Comparison of ENCODE assay signal across 9 cellular contexts in genomic region chr20:38260378-38261053, GRCh38. TPM values are rescaled to one million over a fixed set of nuclear protein-coding genes. Genes with fewer than 3 reads are reported as not detected.
DNase-seq lines count a peak whose midpoint lies in the region; ATAC-seq and TF ChIP-seq lines count a peak whose summit lies in the region.
"Had no signal": no experiment of that assay in that cellular context is flagged by ENCODE, and none has a peak within 500 bp of the region (broad histone marks: within the 10 kb centered on the region; RNA-seq: fewer than 3 reads in every experiment).

TSS of gene KIAA1755 (minus strand) at chr20:38260735. CDS start at chr20:38260500, 235 bp downstream.

- H3K27me3 ChIP-seq in HUES48 (ENCODE audit: control insufficient read depth, insufficient read depth, low read length) (peaks cover 18% of the 10 kb centered on the region), colonic mucosa (peaks cover 12% of the 10 kb centered on the region), smooth muscle cell (ENCODE audit: low read depth) (peaks cover 15% of the 10 kb centered on the region)

- no peak within 1 kb of the TSS for H3K9ac ChIP-seq in HUES48 (ENCODE audit: low read depth, low read length)
- peak within 1 kb of the TSS in 1 of 2 donors; percentile 66 for H3K9ac ChIP-seq in colonic mucosa (ENCODE audit: low read depth in 2 of 2, low read length in 2 of 2)
- no peak within 1 kb of the TSS for H3K9ac ChIP-seq in smooth muscle cell (ENCODE audit: low read depth)

- no peaks in the 10 kb centered on the region for H3K79me2 ChIP-seq in smooth muscle cell (ENCODE audit: low read depth)

- intact Hi-C loops in colonic mucosa (cut with DNase I) = no loop called here

- H2AFZ ChIP-seq in smooth muscle cell (ENCODE audit: low read depth) = no peak within 1 kb of the TSS

- no peaks in the 10 kb centered on the region for H3F3A ChIP-seq in smooth muscle cell (ENCODE audit: low read depth)

- ATAC-seq in left lobe of liver (peak; percentile 58), HG03442 (IDR thresholded peaks at IDR 0.05; ENCODE audit: unreplicated experiment) (no peak)

- H3K27ac ChIP-seq in HUES48 (ENCODE audit: low read depth, low read length) (no peak within 1 kb of the TSS), colonic mucosa (peak within 1 kb of the TSS; percentile 8), smooth muscle cell (ENCODE audit: low read depth) (no peak within 1 kb of the TSS)

- 16% methylated on average over 42 of the region's 65 CpGs for WGBS in smooth muscle cell (ENCODE audit: low lambda C conversion rate)

- H4K20me1 ChIP-seq in smooth muscle cell (ENCODE audit: low read depth) = no peaks in the 10 kb centered on the region

- DNase-seq in colonic mucosa (no peak), left lobe of liver (ENCODE audit: low spot score) (no peak), smooth muscle cell (lab: John Stamatoyannopoulos, UW; ENCODE audit: unreplicated experiment) (no peak), NCI-H2171 treated with DMSO at 0.1 percent for 48 hours (lab: John Stamatoyannopoulos, UW) (no peak), SHP77 (lab: John Stamatoyannopoulos, UW) (no peak)
- no peak for DNase-seq in activated CD4-positive, CD25-positive, alpha-beta regulatory T cell (lab: John Stamatoyannopoulos, UW)
- DNase-seq: activated effector memory CD4-positive, alpha-beta T cell treated with anti-CD3 and anti-CD28 coated beads, Interleukin-2, amount 50 U/mL, for 16 hours had no signal

- TF ChIP-seq CTCF in colonic mucosa (IDR thresholded peaks at IDR 0.05) (no peak), smooth muscle cell (IDR thresholded peaks at IDR 0.05; ENCODE audit: borderline replicate concordance, insufficient read depth, poor library complexity, severe bottlenecking) (no peak)

- peak within 1 kb of the TSS; percentile 70 for H3K4me2 ChIP-seq in smooth muscle cell

- no peaks in the 10 kb centered on the region for H3K36me3 ChIP-seq in HUES48 (ENCODE audit: control insufficient read depth, insufficient read depth, low read length)
- H3K36me3 ChIP-seq in colonic mucosa = no peaks in the 10 kb centered on the region
- no peaks in the 10 kb centered on the region for H3K36me3 ChIP-seq in smooth muscle cell (ENCODE audit: low read depth)

- no peaks in the 10 kb centered on the region for H3K9me3 ChIP-seq in HUES48 (ENCODE audit: control insufficient read depth, insufficient read depth, low read length)
- H3K9me3 ChIP-seq in colonic mucosa = no peaks in the 10 kb centered on the region
- no peaks in the 10 kb centered on the region for H3K9me3 ChIP-seq in smooth muscle cell (replicated peaks; ENCODE audit: low read depth)

- peaks cover 5% of the 10 kb centered on the region; the same call in 1 of the 2 replicates for H3K4me1 ChIP-seq in HUES48 (ENCODE audit: control insufficient read depth, insufficient read depth, low read length)
- H3K4me1 ChIP-seq in colonic mucosa = no peaks in the 10 kb centered on the region
- H3K4me1 ChIP-seq in smooth muscle cell (ENCODE audit: low read depth) = no peaks in the 10 kb centered on the region

- H3K4me3 ChIP-seq in HUES48 (ENCODE audit: low read depth, low read length) (peak within 1 kb of the TSS; percentile 54), colonic mucosa (peak within 1 kb of the TSS; percentile 27), smooth muscle cell (peak within 1 kb of the TSS; percentile 37)

RNA-seq across cellular contexts. Expression of gene KIAA1755, which starts in this region (rescaled TPM):
- 1 to 10 TPM in 1 of 2 donors, under 1 TPM in 1; 0.40 to 3.9 TPM for total RNA-seq in colonic mucosa
- total RNA-seq in left lobe of liver = 2.7 TPM
- 0.09 TPM in 1 of 2 replicates, not detected in the other for total RNA-seq in smooth muscle cell
- polyA plus RNA-seq in smooth muscle cell = 0.17 TPM in 1 of 2 replicates, not detected in the other
